ENCODE assay signal across 10 cellular contexts in genomic region chr4:1752284-1753041, GRCh38. TPM values are rescaled to one million over a fixed set of nuclear protein-coding genes. Genes with fewer than 3 reads are reported as not detected.
DNase-seq lines count a peak whose midpoint lies in the region; ATAC-seq and TF ChIP-seq lines count a peak whose summit lies in the region.
"Had no signal": no experiment of that assay in that cellular context is flagged by ENCODE, and none has a peak within 500 bp of the region (broad histone marks: within the 10 kb centered on the region; RNA-seq: fewer than 3 reads in every experiment).

No MANE protein-coding gene starts in this region.

- peak; percentile 50 to 67 for ATAC-seq in lower lobe of right lung
- ATAC-seq in HG02938 (IDR thresholded peaks at IDR 0.05; ENCODE audit: unreplicated experiment), result no peak

- H3K27ac ChIP-seq in HL-60 (replicated peaks), result peak overlapping the region; percentile 78
- H3K27ac ChIP-seq in lower lobe of right lung, result peak overlapping the region; percentile 62
- H3K27ac ChIP-seq: adrenal gland had no signal

- no peaks in the 10 kb centered on the region for H3K9me3 ChIP-seq in lower lobe of right lung
- H3K9me3 ChIP-seq: adrenal gland had no signal

- H3K27me3 ChIP-seq in HL-60 (ENCODE audit: insufficient read depth, poor library complexity, severe bottlenecking), result no peaks in the 10 kb centered on the region
- H3K27me3 ChIP-seq in lower lobe of right lung (ENCODE audit: low read depth), result peaks cover 3% of the 10 kb centered on the region

- peak overlapping the region; percentile 55 for H3K27ac Mint-ChIP-seq in activated T-helper 2 cell treated with anti-CD3 and anti-CD28 coated beads, Interferon-gamma antibody, Interleukin-2, Interleukin-4, amounts not matched to agents 10 μg/mL and 5 μg/mL and 100 μg/mL, durations not matched to agents 14 hours and 24 hours and 36 hours

- no peaks in the 10 kb centered on the region for H3K9me3 Mint-ChIP-seq in activated T-helper 2 cell treated with anti-CD3 and anti-CD28 coated beads, Interferon-gamma antibody, Interleukin-2, Interleukin-4, amounts not matched to agents 10 μg/mL and 5 μg/mL and 100 μg/mL, durations not matched to agents 14 hours and 24 hours and 36 hours

- H3K4me3 Mint-ChIP-seq in activated T-helper 2 cell treated with anti-CD3 and anti-CD28 coated beads, Interferon-gamma antibody, Interleukin-2, Interleukin-4, amounts not matched to agents 10 μg/mL and 5 μg/mL and 100 μg/mL, durations not matched to agents 14 hours and 24 hours and 36 hours (ENCODE audit: low read depth), result no peak overlapping the region

- H3K27me3 Mint-ChIP-seq in activated T-helper 2 cell treated with anti-CD3 and anti-CD28 coated beads, Interferon-gamma antibody, Interleukin-2, Interleukin-4, amounts not matched to agents 10 μg/mL and 5 μg/mL and 100 μg/mL, durations not matched to agents 14 hours and 24 hours and 36 hours (ENCODE audit: low read depth), result no peaks in the 10 kb centered on the region

- DNase-seq in CMK (ENCODE audit: low read depth), result peak; percentile 90
- peak; percentile 32 to 53 for DNase-seq in HL-60 (ENCODE audit: low read depth in 1 of 2, low spot score in 1 of 2)
- DNase-seq in activated T-helper 2 cell treated with anti-CD3 and anti-CD28 coated beads, Interferon-gamma antibody, Interleukin-2, Interleukin-4, amounts not matched to agents 10 μg/mL and 5 μg/mL and 100 μg/mL, durations not matched to agents 14 hours and 24 hours and 36 hours (ENCODE audit: low spot score), result peak; percentile 18
- peak; percentile 75 for DNase-seq in lower lobe of right lung
- DNase-seq in NK-92 (lab: John Stamatoyannopoulos, UW; ENCODE audit: unreplicated experiment), result no peak
- no peak for DNase-seq in NCI-H1092 (lab: John Stamatoyannopoulos, UW)
- no peak for DNase-seq in NCI-H345 (lab: John Stamatoyannopoulos, UW)
- DNase-seq: trophoblast cell had no signal

- no peaks in the 10 kb centered on the region for H3K36me3 Mint-ChIP-seq in activated T-helper 2 cell treated with anti-CD3 and anti-CD28 coated beads, Interferon-gamma antibody, Interleukin-2, Interleukin-4, amounts not matched to agents 10 μg/mL and 5 μg/mL and 100 μg/mL, durations not matched to agents 14 hours and 24 hours and 36 hours (ENCODE audit: low read depth)

- intact Hi-C loops in activated T-helper 2 cell treated with anti-CD3 and anti-CD28 coated beads, Interferon-gamma antibody, Interleukin-2, Interleukin-4, amounts not matched to agents 10 μg/mL and 5 μg/mL and 100 μg/mL, durations not matched to agents 14 hours and 24 hours and 36 hours (cut with micrococcal nuclease), result no loop called here
- intact Hi-C loops in lower lobe of right lung (cut with DNase I), result no loop called here

- peaks cover 27% of the 10 kb centered on the region for H3K4me1 ChIP-seq in lower lobe of right lung

- TF ChIP-seq CTCF in HL-60 (IDR thresholded peaks at IDR 0.05; ENCODE audit: insufficient read depth, low read length) (no peak), lower lobe of right lung (IDR thresholded peaks at IDR 0.05) (no peak)

- H3K4me3 ChIP-seq in HL-60 (replicated peaks; ENCODE audit: insufficient read depth, low read length), result no peak overlapping the region
- H3K4me3 ChIP-seq in lower lobe of right lung, result peak overlapping the region; percentile 32
- H3K4me3 ChIP-seq: adrenal gland had no signal

- no peaks in the 10 kb centered on the region for H3K4me1 Mint-ChIP-seq in activated T-helper 2 cell treated with anti-CD3 and anti-CD28 coated beads, Interferon-gamma antibody, Interleukin-2, Interleukin-4, amounts not matched to agents 10 μg/mL and 5 μg/mL and 100 μg/mL, durations not matched to agents 14 hours and 24 hours and 36 hours (ENCODE audit: low read depth)

- no peaks in the 10 kb centered on the region for H3K36me3 ChIP-seq in lower lobe of right lung
- H3K36me3 ChIP-seq: adrenal gland had no signal

RNA-seq across cellular contexts. Expression of gene TACC3, which starts 31.1 kb away (rescaled TPM):
- 137 and 141 TPM in 2 replicates for total RNA-seq in activated T-helper 2 cell treated with anti-CD3 and anti-CD28 coated beads, Interferon-gamma antibody, Interleukin-2, Interleukin-4, amounts not matched to agents 10 μg/mL and 5 μg/mL and 100 μg/mL, durations not matched to agents 14 hours and 24 hours and 36 hours
- total RNA-seq in lower lobe of right lung, result 19.3 TPM

RNA-seq across cellular contexts. Expression of gene TMEM129, which starts 31.3 kb away (rescaled TPM):
- total RNA-seq in activated T-helper 2 cell treated with anti-CD3 and anti-CD28 coated beads, Interferon-gamma antibody, Interleukin-2, Interleukin-4, amounts not matched to agents 10 μg/mL and 5 μg/mL and 100 μg/mL, durations not matched to agents 14 hours and 24 hours and 36 hours, result 23.5 and 27.1 TPM in 2 replicates
- 30.9 TPM for total RNA-seq in lower lobe of right lung

RNA-seq across cellular contexts. Expression of gene SLBP, which starts 40.3 kb away (rescaled TPM):
- 125 and 127 TPM in 2 replicates for total RNA-seq in activated T-helper 2 cell treated with anti-CD3 and anti-CD28 coated beads, Interferon-gamma antibody, Interleukin-2, Interleukin-4, amounts not matched to agents 10 μg/mL and 5 μg/mL and 100 μg/mL, durations not matched to agents 14 hours and 24 hours and 36 hours
- 31.6 TPM for total RNA-seq in lower lobe of right lung

RNA-seq across cellular contexts. Expression of gene FGFR3, which starts 40.6 kb away (rescaled TPM):
- total RNA-seq in activated T-helper 2 cell treated with anti-CD3 and anti-CD28 coated beads, Interferon-gamma antibody, Interleukin-2, Interleukin-4, amounts not matched to agents 10 μg/mL and 5 μg/mL and 100 μg/mL, durations not matched to agents 14 hours and 24 hours and 36 hours, result 0.67 and 0.80 TPM in 2 replicates
- 34.2 TPM for total RNA-seq in lower lobe of right lung

Comparison
In these comparisons a context has a peak if more than half of its experiments do, and no peak if none do; other contexts are left out.
1. DNase-seq: peak in CMK (single experiment), HL-60 (2 of 2), activated T-helper 2 cell treated with anti-CD3 and anti-CD28 coated beads, Interferon-gamma antibody, Interleukin-2, Interleukin-4, amounts not matched to agents 10 μg/mL and 5 μg/mL and 100 μg/mL, durations not matched to agents 14 hours and 24 hours and 36 hours (single experiment) and lower lobe of right lung (single experiment); none in NK-92 (single experiment), NCI-H1092 (single experiment) and NCI-H345 (single experiment).